1 cellular context compared by ENCODE assay signal in genomic region chr19:2061936-2062729, GRCh38.
TF ChIP-seq lines count a peak whose summit lies in the region.

No MANE protein-coding gene starts in this region.

TF ChIP-seq in HepG2, 621 proteins besides CTCF, POLR2A, EP300 and RAD21 (continued from another document and continues in another):
- TF ChIP-seq ZBTB10 (CRISPR knock-in tag; IDR thresholded peaks at IDR 0.05; ENCODE audit: borderline replicate concordance) (0 out of 2 replicates have a peak, but pooled peaks have one; percentile 18), TBL1XR1 (IDR thresholded peaks at IDR 0.05; ENCODE audit: borderline replicate concordance, low read length, partially characterized antibody) (no peak), PAXIP1 (CRISPR knock-in tag; conservative IDR thresholded peaks at IDR 0.05) (no peak), ZFP36L2 (CRISPR knock-in tag; IDR thresholded peaks at IDR 0.05) (0 out of 2 replicates have a peak, but pooled peaks have one; percentile 10), ATM (IDR thresholded peaks at IDR 0.05; ENCODE audit: borderline replicate concordance) (no peak), PRDM4 (CRISPR knock-in tag; IDR thresholded peaks at IDR 0.05; ENCODE audit: borderline replicate concordance) (no peak), ZNF782 (CRISPR knock-in tag; IDR thresholded peaks at IDR 0.05; ENCODE audit: borderline replicate concordance) (no peak), ZBTB7A (CRISPR knock-in tag; IDR thresholded peaks at IDR 0.05) (no peak), GMEB2 (CRISPR knock-in tag; IDR thresholded peaks at IDR 0.05; ENCODE audit: low read depth) (no peak), ZNF263 (CRISPR knock-in tag; IDR thresholded peaks at IDR 0.05) (peak; percentile 26; the same call in 1 of the 2 replicates), CHCHD3 (CRISPR knock-in tag; IDR thresholded peaks at IDR 0.05) (no peak), ZNF878 (CRISPR knock-in tag; IDR thresholded peaks at IDR 0.05) (no peak), ZNF772 (CRISPR knock-in tag; IDR thresholded peaks at IDR 0.05) (no peak), SCMH1 (CRISPR knock-in tag; IDR thresholded peaks at IDR 0.05; ENCODE audit: borderline replicate concordance) (no peak), NFKBIZ (CRISPR knock-in tag; IDR thresholded peaks at IDR 0.05) (no peak), IRF9 (CRISPR knock-in tag; IDR thresholded peaks at IDR 0.05; ENCODE audit: borderline replicate concordance) (no peak; the same call in 1 of the 2 replicates), NR0B2 (CRISPR knock-in tag; IDR thresholded peaks at IDR 0.05) (peak; percentile 60; the same call in 1 of the 2 replicates), NR2F6 (IDR thresholded peaks at IDR 0.05) (peak; percentile 8; the same call in 1 of the 2 replicates), NR2F6 (CRISPR knock-in tag; IDR thresholded peaks at IDR 0.05) (no peak), TIGD3 (CRISPR knock-in tag; IDR thresholded peaks at IDR 0.05; ENCODE audit: borderline replicate concordance) (no peak), ZBTB14 (CRISPR knock-in tag; IDR thresholded peaks at IDR 0.05) (no peak; the same call in 1 of the 2 replicates), ZNF770 (CRISPR knock-in tag; IDR thresholded peaks at IDR 0.05) (no peak), CREB1 (IDR thresholded peaks at IDR 0.05) (no peak), CREB1 (CRISPR knock-in tag; IDR thresholded peaks at IDR 0.05) (no peak), MTF1 (CRISPR knock-in tag; IDR thresholded peaks at IDR 0.05) (no peak), ZNF281 (CRISPR knock-in tag; IDR thresholded peaks at IDR 0.05; ENCODE audit: borderline replicate concordance) (no peak), GABPA (IDR thresholded peaks at IDR 0.05; ENCODE audit: low read depth, low read length) (no peak), GABPA (CRISPR knock-in tag; IDR thresholded peaks at IDR 0.05; ENCODE audit: low read depth) (0 out of 2 replicates have a peak, but pooled peaks have one; percentile 1), ZNF207 (IDR thresholded peaks at IDR 0.05; ENCODE audit: borderline replicate concordance) (no peak), ZNF513 (CRISPR knock-in tag; conservative IDR thresholded peaks at IDR 0.05) (no peak), FOXO1 (CRISPR knock-in tag; IDR thresholded peaks at IDR 0.05) (no peak), ZNF879 (CRISPR knock-in tag; IDR thresholded peaks at IDR 0.05) (no peak), YEATS4 (CRISPR knock-in tag; IDR thresholded peaks at IDR 0.05; ENCODE audit: borderline replicate concordance) (no peak)
